11 cellular contexts compared by ENCODE assay signal in the genomic region with DNA sequence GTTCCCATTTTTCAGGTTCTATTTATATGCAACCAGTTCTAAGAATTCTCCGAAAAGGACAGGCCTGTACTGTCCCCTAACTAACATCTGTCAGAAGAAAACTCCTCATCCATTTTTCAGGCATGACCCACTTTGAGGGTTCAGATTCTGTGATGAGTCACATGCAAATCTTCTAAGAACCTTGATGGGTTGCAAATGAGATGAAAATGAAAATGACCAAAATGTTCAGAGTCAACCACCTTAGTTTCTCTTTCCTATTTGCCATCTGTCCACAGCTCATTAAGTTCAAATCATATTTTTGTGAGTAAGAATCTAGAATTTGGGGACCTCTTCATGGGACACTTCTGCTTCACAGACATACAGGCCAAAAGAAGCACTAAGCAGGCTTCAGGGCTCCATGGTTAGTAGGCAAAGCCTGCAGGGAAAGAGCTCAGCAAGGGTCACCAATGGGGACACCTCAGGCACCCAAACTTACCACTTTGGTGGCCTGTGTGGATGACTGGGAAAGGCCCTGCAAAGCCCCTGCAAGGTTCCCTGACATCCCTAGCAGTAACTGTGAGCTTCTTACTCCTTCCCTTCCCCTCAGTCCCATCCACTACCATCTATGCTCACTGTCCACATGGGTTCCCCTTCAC.
DNase-seq lines count a peak whose midpoint lies in the region; ATAC-seq and TF ChIP-seq lines count a peak whose summit lies in the region.
"Had no signal": no experiment of that assay in that cellular context is flagged by ENCODE, and none has a peak within 500 bp of the region (broad histone marks: within the 10 kb centered on the region; RNA-seq: fewer than 3 reads in every experiment).

No MANE protein-coding gene starts in this region.

- H3K4me1 ChIP-seq in Karpas-422 (ENCODE audit: low read length) (peaks cover 66% of the 10 kb centered on the region), vagina (no peaks in the 10 kb centered on the region)

- H3K79me2 ChIP-seq in Karpas-422 (ENCODE audit: low read length): no peaks in the 10 kb centered on the region

- H3K9me2 ChIP-seq in Karpas-422 (replicated peaks; ENCODE audit: insufficient read depth, low read length): no peaks in the 10 kb centered on the region

- peak overlapping the region; percentile 40 for H3K27ac ChIP-seq in Karpas-422 (ENCODE audit: low read length)
- no peak overlapping the region for H3K27ac ChIP-seq in coronary artery
- H3K27ac ChIP-seq in vagina: no peak overlapping the region
- H3K27ac ChIP-seq: BLaER1 treated with 17β-estradiol and CSF1 and Interleukin-3, amounts not matched to agents 10 nM and 100 nM; RWPE1 had no signal

- H3K36me3 ChIP-seq in GM06990 (ENCODE audit: control insufficient read depth, insufficient read depth, low read length): no peaks in the 10 kb centered on the region
- no peaks in the 10 kb centered on the region for H3K36me3 ChIP-seq in Karpas-422 (ENCODE audit: insufficient read depth, low read length)
- no peaks in the 10 kb centered on the region for H3K36me3 ChIP-seq in vagina
- H3K36me3 ChIP-seq: BLaER1 treated with 17β-estradiol and CSF1 and Interleukin-3, amounts not matched to agents 10 nM and 100 nM had no signal

- no peak for TF ChIP-seq POLR2A in vagina (IDR thresholded peaks at IDR 0.05)

- peak; percentile 70 for DNase-seq in GM06990 (ENCODE audit: extremely low read depth, insufficient read length)
- DNase-seq in Karpas-422: peak; percentile 87
- DNase-seq in ecto neural progenitor cell (ENCODE audit: low spot score): no peak
- DNase-seq in NCI-H510A treated with DMSO at 0.1 percent for 48 hours (lab: John Stamatoyannopoulos, UW): no peak
- no peak for DNase-seq in coronary artery (ENCODE audit: low spot score)
- no peak for DNase-seq in vagina (ENCODE audit: extremely low spot score in 2 of 2)
- DNase-seq: effector memory CD4-positive, alpha-beta T cell had no signal

- no peaks in the 10 kb centered on the region for H3K9me3 ChIP-seq in Karpas-422 (ENCODE audit: low read length)
- no peaks in the 10 kb centered on the region for H3K9me3 ChIP-seq in vagina
- H3K9me3 ChIP-seq: BLaER1 treated with 17β-estradiol and CSF1 and Interleukin-3, amounts not matched to agents 10 nM and 100 nM had no signal

- peak overlapping the region; percentile 26; the same call in 1 of the 2 replicates for H3K9ac ChIP-seq in Karpas-422 (ENCODE audit: low read length)
- H3K9ac ChIP-seq: BLaER1 treated with 17β-estradiol and CSF1 and Interleukin-3, amounts not matched to agents 10 nM and 100 nM had no signal

- H3K4me3 ChIP-seq in GM06990 (replicated peaks; ENCODE audit: low read depth, low read length) (no peak overlapping the region), Karpas-422 (ENCODE audit: low read length) (peak overlapping the region; percentile 37), coronary artery (no peak overlapping the region), vagina (no peak overlapping the region)
- H3K4me3 ChIP-seq: BLaER1 treated with 17β-estradiol and CSF1 and Interleukin-3, amounts not matched to agents 10 nM and 100 nM had no signal

- TF ChIP-seq CTCF in GM06990 (IDR thresholded peaks at IDR 0.05; ENCODE audit: insufficient read depth, low read length, poor library complexity, severe bottlenecking) (no peak), coronary artery (IDR thresholded peaks at IDR 0.05) (no peak), vagina (IDR thresholded peaks at IDR 0.05) (no peak)

- H3K27me3 ChIP-seq in GM06990 (replicated peaks; ENCODE audit: control insufficient read depth, insufficient read depth, low read length): no peaks in the 10 kb centered on the region
- no peaks in the 10 kb centered on the region for H3K27me3 ChIP-seq in Karpas-422 (ENCODE audit: low read length)
- no peaks in the 10 kb centered on the region for H3K27me3 ChIP-seq in vagina
- H3K27me3 ChIP-seq: BLaER1 treated with 17β-estradiol and CSF1 and Interleukin-3, amounts not matched to agents 10 nM and 100 nM had no signal

- H3K4me2 ChIP-seq in Karpas-422 (ENCODE audit: low read depth, low read length, poor library complexity, severe bottlenecking): peak overlapping the region; percentile 35

- H2AFZ ChIP-seq in Karpas-422 (ENCODE audit: low read length): no peak overlapping the region

- H4K20me1 ChIP-seq in Karpas-422 (ENCODE audit: insufficient read depth, low read depth, low read length): no peaks in the 10 kb centered on the region
- H4K20me1 ChIP-seq: BLaER1 treated with 17β-estradiol and CSF1 and Interleukin-3, amounts not matched to agents 10 nM and 100 nM had no signal

- intact Hi-C loops in vagina (cut with DNase I): no loop called here

- ATAC-seq in GM19025 (IDR thresholded peaks at IDR 0.05; ENCODE audit: low read depth, unreplicated experiment) (peak; percentile 82), HG02798 (IDR thresholded peaks at IDR 0.05; ENCODE audit: poor library complexity, unreplicated experiment) (peak; percentile 90)

Comparison
In these comparisons a context has a peak if more than half of its experiments do, and no peak if none do; other contexts are left out.
1. DNase-seq: peak in GM06990 (single experiment) and Karpas-422 (single experiment); none in ecto neural progenitor cell (single experiment), NCI-H510A treated with DMSO at 0.1 percent for 48 hours (single experiment), coronary artery (single experiment) and vagina (0 of 2).